Comparison of ENCODE assay signal across 12 cellular contexts in genomic region chr4:55399581-55399980, GRCh38. TPM values are rescaled to one million over a fixed set of nuclear protein-coding genes. Genes with fewer than 3 reads are reported as not detected.
DNase-seq lines count a peak whose midpoint lies in the region; ATAC-seq and TF ChIP-seq lines count a peak whose summit lies in the region.
"Had no signal": no experiment of that assay in that cellular context is flagged by ENCODE, and none has a peak within 500 bp of the region (broad histone marks: within the 10 kb centered on the region; RNA-seq: fewer than 3 reads in every experiment).

No MANE protein-coding gene starts in this region.

- no peaks in the 10 kb centered on the region for H3K9me3 ChIP-seq in hepatocyte (ENCODE audit: low read depth)
- no peaks in the 10 kb centered on the region for H3K9me3 ChIP-seq in transverse colon
- H3K9me3 ChIP-seq: SJCRH30 had no signal

- H3K27me3 ChIP-seq in hepatocyte (no peaks in the 10 kb centered on the region), transverse colon (no peaks in the 10 kb centered on the region)
- H3K27me3 ChIP-seq: SJCRH30 had no signal

- ATAC-seq in GM18909 (IDR thresholded peaks at IDR 0.05; ENCODE audit: poor library complexity, unreplicated experiment), result no peak

- peaks cover 37% of the 10 kb centered on the region for H3K36me3 Mint-ChIP-seq in activated naive CD4-positive, alpha-beta T cell treated with anti-CD3 and anti-CD28 coated beads, Interleukin-2, amount 10 ng/mL, durations not matched to agents 7 days and 5 days
- H3K36me3 Mint-ChIP-seq in activated T-helper 1 cell treated with anti-CD3 and anti-CD28 coated beads, Interleukin-12 subunit alpha, Interleukin-12 subunit beta, Interleukin-2, Interleukin-4 antibody, amounts not matched to agents 30 ng/mL and 10 ng/mL and 1 ng/mL, durations not matched to agents 14 hours and 24 hours and 36 hours (ENCODE audit: low read depth), result peaks cover 37% of the 10 kb centered on the region

- H3K4me2 ChIP-seq in hepatocyte, result peak overlapping the region; percentile 87

- peaks cover 51% of the 10 kb centered on the region for H4K20me1 ChIP-seq in hepatocyte (ENCODE audit: insufficient read depth, poor library complexity, severe bottlenecking)

- H3K4me1 Mint-ChIP-seq in activated naive CD4-positive, alpha-beta T cell treated with anti-CD3 and anti-CD28 coated beads, Interleukin-2, amount 10 ng/mL, durations not matched to agents 7 days and 5 days, result peaks cover 50% of the 10 kb centered on the region
- H3K4me1 Mint-ChIP-seq in activated T-helper 1 cell treated with anti-CD3 and anti-CD28 coated beads, Interleukin-12 subunit alpha, Interleukin-12 subunit beta, Interleukin-2, Interleukin-4 antibody, amounts not matched to agents 30 ng/mL and 10 ng/mL and 1 ng/mL, durations not matched to agents 14 hours and 24 hours and 36 hours (ENCODE audit: low read depth), result peaks cover 54% of the 10 kb centered on the region

- DNase-seq in activated naive CD4-positive, alpha-beta T cell treated with anti-CD3 and anti-CD28 coated beads, Interleukin-2, amount 10 ng/mL, durations not matched to agents 7 days and 5 days, result no peak
- DNase-seq in activated naive CD4-positive, alpha-beta T cell (lab: John Stamatoyannopoulos, UW), result no peak
- DNase-seq in activated T-helper 1 cell treated with anti-CD3 and anti-CD28 coated beads, Interleukin-12 subunit alpha, Interleukin-12 subunit beta, Interleukin-2, Interleukin-4 antibody, amounts not matched to agents 30 ng/mL and 10 ng/mL and 1 ng/mL, durations not matched to agents 14 hours and 24 hours and 36 hours (ENCODE audit: low spot score), result no peak
- DNase-seq in hepatocyte (ENCODE audit: low spot score) (no peak), transverse colon (no peak), NCI-H128 (lab: John Stamatoyannopoulos, UW; ENCODE audit: unreplicated experiment) (no peak)
- no peak for DNase-seq in activated CD8-positive, alpha-beta memory T cell treated with anti-CD3 and anti-CD28 coated beads, Interleukin-2, amount 50 U/mL, for 48 hours
- DNase-seq: activated gamma-delta T cell treated with Interleukin-2 at 50 U/mL for 16 hours, naive B cell, NCI-H1092 treated with DMSO at 0.1 percent for 48 hours, SJCRH30 had no signal

- H3K36me3 ChIP-seq in hepatocyte (replicated peaks; ENCODE audit: insufficient read depth, low read depth) (no peaks in the 10 kb centered on the region), transverse colon (peaks cover 0 to 8% (median 3%) of the 10 kb centered on the region in 4 donors)

- in situ Hi-C loops in transverse colon (cut with MboI; ENCODE audit: low pct_ligation_motif_present in 1 of 4, low pct_unique_long_range_greater_than_20kb in 1 of 4, low sequenced_read_pairs in 3 of 4), result no loop called here

- 96% methylated on average over 1 of the region's 1 CpG for WGBS in hepatocyte (ENCODE audit: low lambda C conversion rate, missing lambda C conversion rate)
- WGBS in transverse colon (ENCODE audit: low coverage in 1 of 2), 2 donors, result 78% methylated on average over 1 of the region's 1 CpG

- peak overlapping the region; percentile 100 for H3K27ac ChIP-seq in hepatocyte
- peak overlapping the region in 3 of 4 donors; percentile 97 to 98 (median 97) for H3K27ac ChIP-seq in transverse colon
- H3K27ac ChIP-seq: SJCRH30 had no signal

- no peaks in the 10 kb centered on the region for H3K27me3 Mint-ChIP-seq in activated naive CD4-positive, alpha-beta T cell treated with anti-CD3 and anti-CD28 coated beads, Interleukin-2, amount 10 ng/mL, durations not matched to agents 7 days and 5 days
- H3K27me3 Mint-ChIP-seq in activated T-helper 1 cell treated with anti-CD3 and anti-CD28 coated beads, Interleukin-12 subunit alpha, Interleukin-12 subunit beta, Interleukin-2, Interleukin-4 antibody, amounts not matched to agents 30 ng/mL and 10 ng/mL and 1 ng/mL, durations not matched to agents 14 hours and 24 hours and 36 hours (ENCODE audit: insufficient read depth), result no peaks in the 10 kb centered on the region
- H3K27me3 Mint-ChIP-seq: naive B cell had no signal

- no peak for TF ChIP-seq EP300 in transverse colon (IDR thresholded peaks at IDR 0.05; ENCODE audit: low read depth)

- peaks cover 82% of the 10 kb centered on the region for H3K79me2 ChIP-seq in hepatocyte

- no peaks in the 10 kb centered on the region for H3K9me3 Mint-ChIP-seq in activated naive CD4-positive, alpha-beta T cell treated with anti-CD3 and anti-CD28 coated beads, Interleukin-2, amount 10 ng/mL, durations not matched to agents 7 days and 5 days
- H3K9me3 Mint-ChIP-seq in activated T-helper 1 cell treated with anti-CD3 and anti-CD28 coated beads, Interleukin-12 subunit alpha, Interleukin-12 subunit beta, Interleukin-2, Interleukin-4 antibody, amounts not matched to agents 30 ng/mL and 10 ng/mL and 1 ng/mL, durations not matched to agents 14 hours and 24 hours and 36 hours, result no peaks in the 10 kb centered on the region
- H3K9me3 Mint-ChIP-seq: naive B cell had no signal

- TF ChIP-seq POLR2A in transverse colon (IDR thresholded peaks at IDR 0.05), result no peak

- H2AFZ ChIP-seq in hepatocyte, result no peak overlapping the region

- H3K4me3 ChIP-seq in hepatocyte, result no peak overlapping the region
- H3K4me3 ChIP-seq in transverse colon, result peak overlapping the region in 1 of 4 donors; percentile 86
- H3K4me3 ChIP-seq: SJCRH30 had no signal

- TF ChIP-seq CTCF in hepatocyte (IDR thresholded peaks at IDR 0.05; ENCODE audit: poor library complexity), result no peak
- TF ChIP-seq CTCF in transverse colon (IDR thresholded peaks at IDR 0.05), result no peak

- intact Hi-C loops in activated T-helper 1 cell treated with anti-CD3 and anti-CD28 coated beads, Interleukin-12 subunit alpha, Interleukin-12 subunit beta, Interleukin-2, Interleukin-4 antibody, amounts not matched to agents 30 ng/mL and 10 ng/mL and 1 ng/mL, durations not matched to agents 14 hours and 24 hours and 36 hours (cut with micrococcal nuclease), result loop anchor here (1.0 to 10.0 kb wide), 7 partner anchors 8 to 1578 kb away; partner anchors contain the start of genes CEP135, EXOC1, NOA1 and POLR2B
- intact Hi-C loops in transverse colon (cut with DNase I; ENCODE audit: low total_unique reads), result no loop called here

- H3K27ac Mint-ChIP-seq in activated naive CD4-positive, alpha-beta T cell treated with anti-CD3 and anti-CD28 coated beads, Interleukin-2, amount 10 ng/mL, durations not matched to agents 7 days and 5 days, result peak overlapping the region; percentile 6
- no peak overlapping the region for H3K27ac Mint-ChIP-seq in activated T-helper 1 cell treated with anti-CD3 and anti-CD28 coated beads, Interleukin-12 subunit alpha, Interleukin-12 subunit beta, Interleukin-2, Interleukin-4 antibody, amounts not matched to agents 30 ng/mL and 10 ng/mL and 1 ng/mL, durations not matched to agents 14 hours and 24 hours and 36 hours

- CTCF ChIA-PET in activated naive CD4-positive, alpha-beta T cell treated with anti-CD3 and anti-CD28 coated beads, Interleukin-2, amount 10 ng/mL, durations not matched to agents 7 days and 5 days (lab: Charles Lee), result no interaction called here

- H3K4me3 Mint-ChIP-seq in activated naive CD4-positive, alpha-beta T cell treated with anti-CD3 and anti-CD28 coated beads, Interleukin-2, amount 10 ng/mL, durations not matched to agents 7 days and 5 days, result no peak overlapping the region
- peak overlapping the region; percentile 97 for H3K4me3 Mint-ChIP-seq in activated T-helper 1 cell treated with anti-CD3 and anti-CD28 coated beads, Interleukin-12 subunit alpha, Interleukin-12 subunit beta, Interleukin-2, Interleukin-4 antibody, amounts not matched to agents 30 ng/mL and 10 ng/mL and 1 ng/mL, durations not matched to agents 14 hours and 24 hours and 36 hours

- no peaks in the 10 kb centered on the region for H3K9me2 ChIP-seq in hepatocyte (replicated peaks; ENCODE audit: insufficient read depth)

- peaks cover 4% of the 10 kb centered on the region for H3K4me1 ChIP-seq in hepatocyte (ENCODE audit: insufficient read depth)
- peaks cover 6 to 47% (median 34%) of the 10 kb centered on the region in 4 donors for H3K4me1 ChIP-seq in transverse colon

RNA-seq across cellular contexts. Expression of gene TMEM165, which starts 3.8 kb away (rescaled TPM):
- 110 and 112 TPM in 2 replicates for total RNA-seq in activated T-helper 1 cell treated with anti-CD3 and anti-CD28 coated beads, Interleukin-12 subunit alpha, Interleukin-12 subunit beta, Interleukin-2, Interleukin-4 antibody, amounts not matched to agents 30 ng/mL and 10 ng/mL and 1 ng/mL, durations not matched to agents 14 hours and 24 hours and 36 hours
- 146 and 160 TPM in 2 replicates for total RNA-seq in hepatocyte
- polyA plus RNA-seq in hepatocyte, result 152 and 172 TPM in 2 replicates
- 100 to 1,000 TPM in 3 of 4 donors, 10 to 100 TPM in 1; 79.5 to 215 (median 136) TPM for total RNA-seq in transverse colon

RNA-seq across cellular contexts. Expression of gene SRD5A3, which starts 53.5 kb away (rescaled TPM):
- total RNA-seq in activated T-helper 1 cell treated with anti-CD3 and anti-CD28 coated beads, Interleukin-12 subunit alpha, Interleukin-12 subunit beta, Interleukin-2, Interleukin-4 antibody, amounts not matched to agents 30 ng/mL and 10 ng/mL and 1 ng/mL, durations not matched to agents 14 hours and 24 hours and 36 hours, result 32.4 and 33.2 TPM in 2 replicates
- total RNA-seq in hepatocyte (32.4 and 37.5 TPM in 2 replicates), transverse colon (10 to 100 TPM in 1 of 4 donors, 1 to 10 TPM in 3; 1.2 to 13.5 (median 4.9) TPM)
- polyA plus RNA-seq in hepatocyte, result 48.7 and 64.3 TPM in 2 replicates
